Comparison of ENCODE assay signal across 1 cellular context in the genomic region with DNA sequence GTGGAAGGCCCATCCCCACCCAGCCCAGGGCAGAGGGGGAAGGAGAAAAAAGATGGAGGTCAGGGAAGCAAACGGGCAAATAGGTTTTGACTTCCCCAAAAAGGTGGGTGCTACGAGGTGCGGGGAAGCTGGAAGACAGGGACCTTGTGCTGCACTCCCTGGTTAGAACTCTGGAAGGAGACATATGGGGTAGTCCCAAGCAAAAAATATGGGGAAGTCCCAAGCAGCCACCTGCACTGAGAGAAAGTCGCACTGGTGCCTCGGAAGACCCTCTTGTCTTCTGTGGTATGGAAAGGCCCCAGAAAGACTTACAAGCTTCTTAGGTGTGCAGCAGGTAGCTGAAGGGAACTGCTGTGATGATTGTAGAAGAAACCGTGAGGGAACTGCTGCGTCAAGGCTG.
TF ChIP-seq lines count a peak whose summit lies in the region.

No MANE protein-coding gene starts in this region.

TF ChIP-seq in IMR-90, 13 proteins besides CTCF, POLR2A, EP300 and RAD21:
- no peak for TF ChIP-seq MAFK (IDR thresholded peaks at IDR 0.05; ENCODE audit: low read depth, low read length)
- TF ChIP-seq MXI1 (IDR thresholded peaks at IDR 0.05; ENCODE audit: borderline replicate concordance, low read depth, low read length): no peak
- TF ChIP-seq, protein P1, sequence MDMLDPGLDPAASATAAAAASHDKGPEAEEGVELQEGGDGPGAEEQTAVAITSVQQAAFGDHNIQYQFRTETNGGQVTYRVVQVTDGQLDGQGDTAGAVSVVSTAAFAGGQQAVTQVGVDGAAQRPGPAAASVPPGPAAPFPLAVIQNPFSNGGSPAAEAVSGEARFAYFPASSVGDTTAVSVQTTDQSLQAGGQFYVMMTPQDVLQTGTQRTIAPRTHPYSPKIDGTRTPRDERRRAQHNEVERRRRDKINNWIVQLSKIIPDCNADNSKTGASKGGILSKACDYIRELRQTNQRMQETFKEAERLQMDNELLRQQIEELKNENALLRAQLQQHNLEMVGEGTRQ (IDR thresholded peaks at IDR 0.05; ENCODE audit: low read depth, low read length): no peak
- no peak for TF ChIP-seq MAZ (IDR thresholded peaks at IDR 0.05; ENCODE audit: borderline replicate concordance, low read depth, low read length)
- TF ChIP-seq NFE2L2 (IDR thresholded peaks at IDR 0.05; ENCODE audit: low read depth, low read length): no peak
- TF ChIP-seq CHD1 (IDR thresholded peaks at IDR 0.05; ENCODE audit: low read depth, low read length): no peak
- no peak for TF ChIP-seq FOS (IDR thresholded peaks at IDR 0.05; ENCODE audit: low read depth, low read length)
- no peak for TF ChIP-seq RCOR1 (IDR thresholded peaks at IDR 0.05; ENCODE audit: insufficient replicate concordance, low read length)
- TF ChIP-seq CEBPB (IDR thresholded peaks at IDR 0.05; ENCODE audit: low read depth, low read length): no peak
- TF ChIP-seq RFX5 (IDR thresholded peaks at IDR 0.05; ENCODE audit: low read depth, low read length): no peak
- no peak for TF ChIP-seq SMC3 (IDR thresholded peaks at IDR 0.05; ENCODE audit: low read depth, low read length)
- TF ChIP-seq, protein P2, sequence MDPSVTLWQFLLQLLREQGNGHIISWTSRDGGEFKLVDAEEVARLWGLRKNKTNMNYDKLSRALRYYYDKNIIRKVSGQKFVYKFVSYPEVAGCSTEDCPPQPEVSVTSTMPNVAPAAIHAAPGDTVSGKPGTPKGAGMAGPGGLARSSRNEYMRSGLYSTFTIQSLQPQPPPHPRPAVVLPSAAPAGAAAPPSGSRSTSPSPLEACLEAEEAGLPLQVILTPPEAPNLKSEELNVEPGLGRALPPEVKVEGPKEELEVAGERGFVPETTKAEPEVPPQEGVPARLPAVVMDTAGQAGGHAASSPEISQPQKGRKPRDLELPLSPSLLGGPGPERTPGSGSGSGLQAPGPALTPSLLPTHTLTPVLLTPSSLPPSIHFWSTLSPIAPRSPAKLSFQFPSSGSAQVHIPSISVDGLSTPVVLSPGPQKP (IDR thresholded peaks at IDR 0.05; ENCODE audit: borderline replicate concordance, low read depth, low read length): no peak
- no peak for TF ChIP-seq BHLHE40 (IDR thresholded peaks at IDR 0.05; ENCODE audit: low read depth, low read length)
